9 cellular contexts compared by ENCODE assay signal in the genomic region with DNA sequence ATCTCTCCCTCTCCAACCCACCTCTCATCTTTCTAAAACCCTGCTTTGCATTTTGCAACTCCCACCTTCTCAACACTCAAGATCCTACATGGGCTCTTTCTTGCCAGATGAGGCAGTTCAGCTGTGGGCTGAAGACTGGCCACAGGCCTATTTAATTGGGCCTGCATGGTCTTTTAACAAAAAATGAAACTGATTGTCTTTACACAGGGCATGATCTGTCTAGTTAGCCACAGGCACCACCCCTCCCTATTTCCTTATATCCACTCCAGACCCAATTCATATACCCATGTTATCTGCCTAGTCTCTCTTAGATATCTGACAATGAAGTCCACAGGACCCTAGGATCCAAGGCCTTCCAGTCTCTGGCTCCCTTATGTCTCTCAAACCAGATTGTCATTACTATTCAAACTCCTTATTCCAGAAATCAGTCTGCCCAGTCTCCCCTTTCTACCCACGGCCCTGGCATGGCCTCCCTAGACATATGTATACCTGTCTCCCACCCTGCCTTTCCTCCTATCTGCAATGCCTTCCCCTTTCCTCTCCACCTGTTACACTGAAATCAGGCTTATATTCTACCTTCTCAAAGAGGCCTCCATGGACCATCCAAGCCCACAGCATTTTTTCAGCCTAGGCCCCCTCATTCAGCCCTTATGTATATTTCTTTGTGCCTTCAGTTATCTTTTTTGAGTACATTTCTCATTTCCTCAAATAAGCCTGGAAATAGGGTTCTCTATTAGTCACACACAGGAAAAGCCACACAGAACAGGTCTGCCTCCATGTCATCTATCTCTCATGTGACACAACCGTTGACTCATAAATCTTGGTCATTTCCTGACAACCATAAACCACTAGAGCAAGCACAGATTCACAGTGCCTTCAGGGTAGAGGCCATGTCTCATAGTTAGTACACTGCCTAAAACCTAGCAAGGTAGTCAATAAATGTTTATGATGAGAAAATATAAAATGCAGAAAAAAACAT. TPM values are rescaled to one million over a fixed set of nuclear protein-coding genes. Genes with fewer than 3 reads are reported as not detected.
A peak's percentile ranks its signal among the peaks of the same experiment; 100 is the strongest.
DNase-seq lines count a peak whose midpoint lies in the region; ATAC-seq lines count a peak whose summit lies in the region.
"Had no signal": no experiment of that assay in that cellular context is flagged by ENCODE, and none has a peak within 500 bp of the region (broad histone marks: within the 10 kb centered on the region; RNA-seq: fewer than 3 reads in every experiment).

No MANE protein-coding gene starts in this region.

- ATAC-seq in activated T-helper 17 cell treated with anti-CD3 and anti-CD28 coated beads, Interleukin-2, amount 50 U/mL, for 72 hours (replicated peaks) = peak; percentile 100

- H3K9me3 Mint-ChIP-seq in activated T-helper 17 cell treated with anti-CD3 and anti-CD28 coated beads, Interleukin-2, amount 50 U/mL, for 72 hours = peaks cover 6% of the 10 kb centered on the region

- H3K36me3 Mint-ChIP-seq in activated T-helper 17 cell treated with anti-CD3 and anti-CD28 coated beads, Interleukin-2, amount 50 U/mL, for 72 hours (ENCODE audit: low read depth) = no peaks in the 10 kb centered on the region

- H3K27me3 Mint-ChIP-seq in activated T-helper 17 cell treated with anti-CD3 and anti-CD28 coated beads, Interleukin-2, amount 50 U/mL, for 72 hours = no peaks in the 10 kb centered on the region

- peak overlapping the region; percentile 89 for H3K27ac Mint-ChIP-seq in activated T-helper 17 cell treated with anti-CD3 and anti-CD28 coated beads, Interleukin-2, amount 50 U/mL, for 72 hours

- H3K4me1 Mint-ChIP-seq in activated T-helper 17 cell treated with anti-CD3 and anti-CD28 coated beads, Interleukin-2, amount 50 U/mL, for 72 hours = peaks cover 28% of the 10 kb centered on the region

- DNase-seq in DMS153 (lab: John Stamatoyannopoulos, UW) (peak; percentile 55), DMS153 treated with DMSO at 0.1 percent for 48 hours (lab: John Stamatoyannopoulos, UW; ENCODE audit: unreplicated experiment) (no peak), H4 (ENCODE audit: low spot score) (peak; percentile 33), Kasumi-1 (lab: John Stamatoyannopoulos, UW) (peak; percentile 93 to 94), kidney glomerular epithelial cell (lab: John Stamatoyannopoulos, UW) (peak; percentile 77), NCI-H1105 (lab: John Stamatoyannopoulos, UW) (no peak), NCI-H146 treated with DMSO at 0.1 percent for 48 hours (lab: John Stamatoyannopoulos, UW; ENCODE audit: unreplicated experiment) (no peak)
- DNase-seq: upper lobe of left lung had no signal

- H3K4me3 Mint-ChIP-seq in activated T-helper 17 cell treated with anti-CD3 and anti-CD28 coated beads, Interleukin-2, amount 50 U/mL, for 72 hours = peak overlapping the region; percentile 55

RNA-seq across cellular contexts. Expression of a gene that starts 39.0 kb away (rescaled TPM):
- 0.27 TPM in 1 of 2 replicates, not detected in the other for total RNA-seq in H4 (2014; rRNA removed; shearing (Covaris generic))
- total RNA-seq in activated T-helper 17 cell treated with anti-CD3 and anti-CD28 coated beads, Interleukin-2, amount 50 U/mL, for 72 hours = 1 to 10 TPM in 1 of 2 donors, not detected in 1; 1.1 TPM

Comparison
In these comparisons a context has a peak if more than half of its experiments do, and no peak if none do; other contexts are left out.
1. DNase-seq: peak in DMS153 (single experiment), H4 (single experiment), Kasumi-1 (2 of 2) and kidney glomerular epithelial cell (single experiment); none in DMS153 treated with DMSO at 0.1 percent for 48 hours (single experiment), NCI-H1105 (single experiment) and NCI-H146 treated with DMSO at 0.1 percent for 48 hours (single experiment).